ENCODE assay signal across 28 cellular contexts in the genomic region with DNA sequence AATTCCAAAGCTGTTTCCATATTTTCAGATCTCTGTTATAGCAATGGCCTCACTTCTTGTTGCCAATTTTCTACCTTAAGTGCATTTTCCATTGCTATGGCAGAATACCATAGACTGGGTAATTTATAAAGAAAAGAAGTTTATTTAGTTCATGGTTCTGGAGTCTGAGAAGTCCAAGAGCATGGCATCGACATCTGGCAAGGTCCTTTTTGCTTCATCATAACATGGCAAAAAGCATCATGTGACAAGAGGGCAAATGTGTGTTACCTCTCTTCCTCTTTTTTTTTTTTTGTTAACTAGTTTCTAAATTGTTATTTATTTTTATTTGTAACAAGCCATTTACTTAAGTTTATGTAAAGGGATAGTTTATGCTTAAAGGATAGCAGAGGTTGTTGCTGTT. TPM values are rescaled to one million over a fixed set of nuclear protein-coding genes. Genes with fewer than 3 reads are reported as not detected.
"Had no signal": no experiment of that assay in that cellular context is flagged by ENCODE, and none has a peak within 500 bp of the region (broad histone marks: within the 10 kb centered on the region; RNA-seq: fewer than 3 reads in every experiment).

No MANE protein-coding gene starts in this region.

- DNase-seq: colonic mucosa; cortex of kidney; dermis blood vessel endothelial cell; dorsolateral prefrontal cortex; effector CD4-positive, alpha-beta T cell; effector CD8-positive, alpha-beta T cell; effector memory CD4-positive, alpha-beta T cell; effector memory CD8-positive, alpha-beta T cell; endodermal cell; erythroblast; esophagus squamous epithelium; foreskin fibroblast; foreskin keratinocyte; foreskin melanocyte; gastrocnemius medialis; glutamatergic neuron; head of caudate nucleus; heart left ventricle; heart right ventricle had no signal

- H3K27me3 ChIP-seq: colonic mucosa, esophagus muscularis mucosa, esophagus squamous epithelium, foreskin keratinocyte, gastrocnemius medialis, gastroesophageal sphincter had no signal

- H3K4me1 ChIP-seq: colonic mucosa, esophagus muscularis mucosa, esophagus squamous epithelium, foreskin keratinocyte, gastrocnemius medialis, gastroesophageal sphincter, heart left ventricle, heart right ventricle had no signal

- H3K4me3 ChIP-seq: colonic mucosa, coronary artery, dorsolateral prefrontal cortex, esophagus muscularis mucosa, esophagus squamous epithelium, gastrocnemius medialis, gastroesophageal sphincter, heart left ventricle, heart right ventricle had no signal

- H3K36me3 ChIP-seq: colonic mucosa, esophagus muscularis mucosa, esophagus squamous epithelium, gastrocnemius medialis, gastroesophageal sphincter, heart left ventricle, heart right ventricle had no signal

- H3K27ac ChIP-seq: colonic mucosa, coronary artery, dorsolateral prefrontal cortex, epithelial cell of prostate, esophagus muscularis mucosa, esophagus squamous epithelium, foreskin keratinocyte, gastrocnemius medialis, gastroesophageal sphincter, heart left ventricle, heart right ventricle had no signal

- ATAC-seq: effector memory CD8-positive, alpha-beta T cell; esophagus mucosa; foreskin keratinocyte; gastrocnemius medialis; gastroesophageal sphincter; heart left ventricle; heart right ventricle had no signal

- H3K9me3 ChIP-seq: colonic mucosa, esophagus muscularis mucosa, esophagus squamous epithelium, gastrocnemius medialis, gastroesophageal sphincter had no signal

- FAIRE-seq: endometrium, endothelial cell of umbilical vein, frontal cortex had no signal

RNA-seq across cellular contexts. Expression of a gene that starts 45.2 kb away (rescaled TPM):
- total RNA-seq: dermis microvascular lymphatic vessel endothelial cell, endothelial cell of umbilical vein, esophagus muscularis mucosa, gastrocnemius medialis had no signal
